32 cellular contexts compared by ENCODE assay signal in genomic region chr12:131357920-131358319, GRCh38.
"Had no signal": no experiment of that assay in that cellular context is flagged by ENCODE, and none has a peak within 500 bp of the region (broad histone marks: within the 10 kb centered on the region; RNA-seq: fewer than 3 reads in every experiment).

No MANE protein-coding gene starts in this region.

- H3K4me3 Mint-ChIP-seq: activated CD8-positive, alpha-beta T cell treated with anti-CD3 and anti-CD28 coated beads, Interleukin-2, amount 10 ng/mL, durations not matched to agents 7 days and 5 days; activated naive CD8-positive, alpha-beta T cell treated with anti-CD3 and anti-CD28 coated beads, Interleukin-2, amount 50 U/mL, for 24 hours; central memory CD8-positive, alpha-beta T cell; T-cell; WTC11 had no signal

- H3K4me3 ChIP-seq: ascending aorta, body of pancreas, SK-N-MC had no signal

- H3K27ac Mint-ChIP-seq: activated CD8-positive, alpha-beta T cell treated with anti-CD3 and anti-CD28 coated beads, Interleukin-2, amount 10 ng/mL, durations not matched to agents 7 days and 5 days; activated naive CD4-positive, alpha-beta T cell treated with anti-CD3 and anti-CD28 coated beads, Interleukin-2, amount 50 U/mL, for 72 hours; activated naive CD8-positive, alpha-beta T cell treated with anti-CD3 and anti-CD28 coated beads, Interleukin-2, amount 50 U/mL, for 24 hours; T-cell; WTC11 had no signal

- H3K9me3 Mint-ChIP-seq: activated naive CD4-positive, alpha-beta T cell treated with anti-CD3 and anti-CD28 coated beads, Interleukin-2, amount 50 U/mL, for 72 hours; activated naive CD8-positive, alpha-beta T cell treated with anti-CD3 and anti-CD28 coated beads, Interleukin-2, amount 50 U/mL, for 24 hours; T-cell had no signal

- H3K4me1 Mint-ChIP-seq: activated naive CD8-positive, alpha-beta T cell treated with anti-CD3 and anti-CD28 coated beads, Interleukin-2, amount 50 U/mL, for 24 hours; central memory CD8-positive, alpha-beta T cell; T-cell had no signal

- H3K27ac ChIP-seq: ascending aorta, body of pancreas, SK-N-MC had no signal

- DNase-seq: activated CD4-positive, alpha-beta T cell treated with anti-CD3 and anti-CD28 coated beads for 48 hours; activated CD4-positive, alpha-beta T cell treated with anti-CD3 and anti-CD28 coated beads, Interleukin-2, amount 50 U/mL, for 4 hours; activated CD4-positive, CD25-positive, alpha-beta regulatory T cell treated with anti-CD3 and anti-CD28 coated beads, Interleukin-2, amount 50 U/mL, for 72 hours; activated CD8-positive, alpha-beta memory T cell treated with anti-CD3 and anti-CD28 coated beads, Interleukin-2, amount 50 U/mL, for 48 hours; activated CD8-positive, alpha-beta T cell treated with anti-CD3 and anti-CD28 coated beads, Interleukin-2, amount 10 ng/mL, durations not matched to agents 7 days and 5 days; activated naive CD4-positive, alpha-beta T cell treated with Interleukin-2 at 50 U/mL for 16 hours; activated naive CD8-positive, alpha-beta T cell treated with anti-CD3 and anti-CD28 coated beads, Interleukin-2, amount 50 U/mL, for 24 hours; activated T-cell treated with anti-CD3 and anti-CD28 coated beads, Interleukin-2, amount 50 U/mL, for 1 hour; amniotic stem cell; body of pancreas; Karpas-422; NCI-H1092; NCI-H1417; NCI-H1694; NCI-H2029; NCI-H2107; NCI-H2171 treated with DMSO at 0.1 percent for 48 hours; NCI-H345; NCI-H510A; NCI-H526 treated with DMSO at 0.1 percent for 48 hours; NCI-H82; RPMI8226; T-cell; T-helper 2 cell; T1000 had no signal

- ATAC-seq: activated CD8-positive, alpha-beta T cell treated with anti-CD3 and anti-CD28 coated beads, Interleukin-2, amount 10 ng/mL, durations not matched to agents 7 days and 5 days; activated naive CD4-positive, alpha-beta T cell treated with anti-CD3 and anti-CD28 coated beads, Interleukin-2, amount 50 U/mL, for 72 hours; activated naive CD8-positive, alpha-beta T cell treated with anti-CD3 and anti-CD28 coated beads, Interleukin-2, amount 50 U/mL, for 24 hours; body of pancreas; Panc1; Right ventricle myocardium inferior; T-cell; WTC11 had no signal

- H3K36me3 Mint-ChIP-seq: activated naive CD4-positive, alpha-beta T cell treated with anti-CD3 and anti-CD28 coated beads, Interleukin-2, amount 50 U/mL, for 72 hours; T-cell had no signal
